1 cellular context compared by ENCODE assay signal in genomic region chr11:62665630-62666258, GRCh38.
TF ChIP-seq lines count a peak whose summit lies in the region.

No MANE protein-coding gene starts in this region.

TF ChIP-seq in K562, 482 proteins besides CTCF, POLR2A, EP300 and RAD21 (continued from another document):
- TF ChIP-seq NKRF (IDR thresholded peaks at IDR 0.05; ENCODE audit: borderline replicate concordance) (peak; percentile 32; the same call in 1 of the 2 replicates), RFX1 (IDR thresholded peaks at IDR 0.05) (no peak), SIN3A (IDR thresholded peaks at IDR 0.05; ENCODE audit: borderline replicate concordance in 2 of 2, control insufficient read depth in 1 of 2, low read depth in 2 of 2, low read length in 2 of 2) (peak in 1 of 2 experiments; percentile 53; a peak in 1 of 4 replicates), CREM (IDR thresholded peaks at IDR 0.05; ENCODE audit: low read depth) (peak; percentile 28; the same call in 1 of the 2 replicates), ELF1 (tag; IDR thresholded peaks at IDR 0.05) (no peak), LCOR (CRISPR knock-in tag; IDR thresholded peaks at IDR 0.05) (peak; percentile 40; the same call in 1 of the 2 replicates), TEAD4 (IDR thresholded peaks at IDR 0.05; ENCODE audit: low read length) (0 out of 2 replicates have a peak, but pooled peaks have one; percentile 9), TEAD4 (CRISPR knock-in tag; IDR thresholded peaks at IDR 0.05; ENCODE audit: borderline replicate concordance) (no peak), LARP7 (IDR thresholded peaks at IDR 0.05) (no peak), E2F6 (IDR thresholded peaks at IDR 0.05; ENCODE audit: borderline replicate concordance in 1 of 2, extremely low read depth in 1 of 2, insufficient read depth in 1 of 2, insufficient read length in 1 of 2, low read depth in 1 of 2, low read length in 1 of 2, poor library complexity in 1 of 2, severe bottlenecking in 1 of 2) (peak in 1 of 2 experiments; percentile 46), TFAP4 (CRISPR knock-in tag; IDR thresholded peaks at IDR 0.05; ENCODE audit: borderline replicate concordance) (peak; percentile 50), KDM5B (IDR thresholded peaks at IDR 0.05; ENCODE audit: insufficient replicate concordance, low read depth, low read length) (peak; percentile 82), MTA1 (IDR thresholded peaks at IDR 0.05; ENCODE audit: borderline replicate concordance) (0 out of 2 replicates have a peak, but pooled peaks have one; percentile 25), FOXO4 (CRISPR knock-in tag; IDR thresholded peaks at IDR 0.05) (0 out of 2 replicates have a peak, but pooled peaks have one; percentile 4), AFF1 (IDR thresholded peaks at IDR 0.05; ENCODE audit: low read depth in 1 of 2, partially characterized antibody in 2 of 2) (peak; percentile 26 to 53), ZNF165 (CRISPR knock-in tag; IDR thresholded peaks at IDR 0.05; ENCODE audit: borderline replicate concordance) (peak; percentile 73; the same call in 1 of the 2 replicates), ZNF232 (CRISPR knock-in tag; IDR thresholded peaks at IDR 0.05) (no peak), KLF13 (tag; IDR thresholded peaks at IDR 0.05; ENCODE audit: borderline replicate concordance, low read depth) (no peak), RBM39 (optimal IDR thresholded peaks at IDR 0.05; ENCODE audit: low read depth, low read length) (peak; percentile 96), KAT7 (CRISPR knock-in tag; IDR thresholded peaks at IDR 0.05; ENCODE audit: borderline replicate concordance) (peak; percentile 87; the same call in 1 of the 2 replicates), YY1 (IDR thresholded peaks at IDR 0.05; ENCODE audit: borderline replicate concordance in 1 of 3, control insufficient read depth in 1 of 3, extremely low read depth in 1 of 3, insufficient read depth in 3 of 3, insufficient read length in 1 of 3, insufficient replicate concordance in 2 of 3, low read depth in 1 of 3, low read length in 2 of 3) (peak in 1 of 3 experiments; percentile 10), HDAC1 (IDR thresholded peaks at IDR 0.05) (peak in 1 of 2 experiments; percentile 2; a peak in 1 of 4 replicates), POLR2AphosphoS2 (IDR thresholded peaks at IDR 0.05; ENCODE audit: low read length) (peak; percentile 59; the same call in 1 of the 2 replicates), ZNF512 (tag; IDR thresholded peaks at IDR 0.05) (no peak), ZNF354B (CRISPR knock-in tag; IDR thresholded peaks at IDR 0.05) (no peak), ZKSCAN8 (CRISPR knock-in tag; IDR thresholded peaks at IDR 0.05) (no peak), HMGXB4 (CRISPR knock-in tag; IDR thresholded peaks at IDR 0.05) (peak; percentile 13; the same call in 1 of the 2 replicates), RCOR1 (IDR thresholded peaks at IDR 0.05; ENCODE audit: borderline replicate concordance in 1 of 2, low read depth in 2 of 2, low read length in 2 of 2) (no peak), HDAC6 (IDR thresholded peaks at IDR 0.05; ENCODE audit: low read depth, low read length) (no peak)
